In genomic region chr16:70406104-70406503, GRCh38 we compare ENCODE assay signal across 7 cellular contexts. TPM values are rescaled to one million over a fixed set of nuclear protein-coding genes. Genes with fewer than 3 reads are reported as not detected.
A peak's percentile ranks its signal among the peaks of the same experiment; 100 is the strongest.
DNase-seq lines count a peak whose midpoint lies in the region; ATAC-seq, FAIRE-seq and TF ChIP-seq lines count a peak whose summit lies in the region.
"Not testable (repeated sequence)": the region's sequence is repeated elsewhere in the genome, so short reads cannot be mapped to it uniquely, and the experiment has no call there.

No MANE protein-coding gene starts in this region.

- not testable (repeated sequence) for H3K9me3 ChIP-seq in BLaER1 treated with 17β-estradiol and CSF1 and Interleukin-3, amounts not matched to agents 10 nM and 100 nM (replicated peaks in 1 of 11); MM.1S (replicated peaks; ENCODE audit: insufficient read depth, low read length); T-helper 17 cell (ENCODE audit: control insufficient read depth, low read length, poor library complexity, severe bottlenecking)

- not testable (repeated sequence) for H2AFZ ChIP-seq in MM.1S (ENCODE audit: low read length)

- ATAC-seq in T-helper 17 cell: not testable (repeated sequence)

- H3K79me2 ChIP-seq in MM.1S (ENCODE audit: low read length): peaks cover 13% of the 10 kb centered on the region

- DNase-seq in GM18507 (ENCODE audit: extremely low spot score, insufficient read length, low read depth); T-helper 17 cell; nephron progenitor cell: not testable (repeated sequence)
- DNase-seq in MM.1S: peak; percentile 54

- H3K9me3 Mint-ChIP-seq in activated naive CD8-positive, alpha-beta T cell (ENCODE audit: low read depth); dendritic cell treated with granulocyte-macrophage colony-stimulating factor and Interleukin-4, amounts not matched to agents 40 ng/mL and 50 ng/mL, for 4 days; nephron progenitor cell: not testable (repeated sequence)

- H4K20me1 ChIP-seq in BLaER1 treated with 17β-estradiol and CSF1 and Interleukin-3, amounts not matched to agents 10 nM and 100 nM: peaks cover 34 to 97% (median 67%) of the 10 kb centered on the region in 11 experiments; a peak in 21 of 22 replicates
- not testable (repeated sequence) for H4K20me1 ChIP-seq in MM.1S (ENCODE audit: insufficient read depth, low read length)

- peak overlapping the region in 1 of 11 experiments; percentile 18; a peak in 1 of 22 replicates for H3K27ac ChIP-seq in BLaER1 treated with 17β-estradiol and CSF1 and Interleukin-3, amounts not matched to agents 10 nM and 100 nM
- H3K27ac ChIP-seq in MM.1S (ENCODE audit: low read length): not testable (repeated sequence)

- H3K4me1 ChIP-seq in BLaER1 treated with 17β-estradiol and CSF1 and Interleukin-3, amounts not matched to agents 10 nM and 100 nM: peaks cover 58 to 88% (median 81%) of the 10 kb centered on the region in 10 experiments
- peaks cover 35% of the 10 kb centered on the region for H3K4me1 ChIP-seq in MM.1S (ENCODE audit: low read length)

- FAIRE-seq in GM18507 (lab: Jason Lieb, UNC): peak; percentile 66

- H3F3A ChIP-seq in MM.1S (ENCODE audit: insufficient read depth, low read length): peaks cover 18% of the 10 kb centered on the region

- H3K4me3 ChIP-seq in BLaER1 treated with 17β-estradiol and CSF1 and Interleukin-3, amounts not matched to agents 10 nM and 100 nM; MM.1S (ENCODE audit: low read length): not testable (repeated sequence)

- H3K36me3 ChIP-seq in BLaER1 treated with 17β-estradiol and CSF1 and Interleukin-3, amounts not matched to agents 10 nM and 100 nM: peaks cover 1 to 33% (median 6%) of the 10 kb centered on the region in 11 experiments; a peak in 18 of 22 replicates
- H3K36me3 ChIP-seq in MM.1S (replicated peaks; ENCODE audit: insufficient read depth, low read length): not testable (repeated sequence)

- intact Hi-C loops in dendritic cell treated with granulocyte-macrophage colony-stimulating factor and Interleukin-4, amounts not matched to agents 40 ng/mL and 50 ng/mL, for 4 days (cut with micrococcal nuclease): not testable (repeated sequence)

- H3K4me1 Mint-ChIP-seq in T-helper 17 cell (peaks cover 30% of the 10 kb centered on the region), nephron progenitor cell (peaks cover 38% of the 10 kb centered on the region)
- peaks cover 70% of the 10 kb centered on the region for H3K4me1 Mint-ChIP-seq in activated naive CD8-positive, alpha-beta T cell (ENCODE audit: low read depth)
- H3K4me1 Mint-ChIP-seq in dendritic cell treated with granulocyte-macrophage colony-stimulating factor and Interleukin-4, amounts not matched to agents 40 ng/mL and 50 ng/mL, for 4 days (ENCODE audit: low read depth): peaks cover 66% of the 10 kb centered on the region

- not testable (repeated sequence) for H3K27me3 Mint-ChIP-seq in T-helper 17 cell; activated naive CD8-positive, alpha-beta T cell; dendritic cell treated with granulocyte-macrophage colony-stimulating factor and Interleukin-4, amounts not matched to agents 40 ng/mL and 50 ng/mL, for 4 days; nephron progenitor cell (ENCODE audit: low read depth, poor library complexity)

- H3K9me2 ChIP-seq in MM.1S (replicated peaks; ENCODE audit: insufficient read depth, low read length): not testable (repeated sequence)

- H3K4me2 ChIP-seq in BLaER1 treated with 17β-estradiol and CSF1 and Interleukin-3, amounts not matched to agents 10 nM and 100 nM: peak overlapping the region in 9 of 11 experiments; percentile 48 to 97 (median 81); a peak in 18 of 22 replicates
- H3K4me2 ChIP-seq in MM.1S (ENCODE audit: low read depth, low read length): peak overlapping the region; percentile 18; the same call in 1 of the 2 replicates

- H3K4me3 Mint-ChIP-seq in T-helper 17 cell; activated naive CD8-positive, alpha-beta T cell; dendritic cell treated with granulocyte-macrophage colony-stimulating factor and Interleukin-4, amounts not matched to agents 40 ng/mL and 50 ng/mL, for 4 days; nephron progenitor cell: not testable (repeated sequence)

- not testable (repeated sequence) for H3K9ac ChIP-seq in BLaER1 treated with 17β-estradiol and CSF1 and Interleukin-3, amounts not matched to agents 10 nM and 100 nM; MM.1S (ENCODE audit: low read length)

- TF ChIP-seq CTCF in MM.1S (IDR thresholded peaks at IDR 0.05; ENCODE audit: low read length); nephron progenitor cell (IDR thresholded peaks at IDR 0.05): not testable (repeated sequence)

- H3K27ac Mint-ChIP-seq in T-helper 17 cell: peak overlapping the region; percentile 21
- peak overlapping the region; percentile 28 for H3K27ac Mint-ChIP-seq in activated naive CD8-positive, alpha-beta T cell
- peak overlapping the region; percentile 73 for H3K27ac Mint-ChIP-seq in dendritic cell treated with granulocyte-macrophage colony-stimulating factor and Interleukin-4, amounts not matched to agents 40 ng/mL and 50 ng/mL, for 4 days
- peak overlapping the region; percentile 22 for H3K27ac Mint-ChIP-seq in nephron progenitor cell

- not testable (repeated sequence) for H3K36me3 Mint-ChIP-seq in T-helper 17 cell (ENCODE audit: low read depth); activated naive CD8-positive, alpha-beta T cell
- peaks cover 72% of the 10 kb centered on the region for H3K36me3 Mint-ChIP-seq in dendritic cell treated with granulocyte-macrophage colony-stimulating factor and Interleukin-4, amounts not matched to agents 40 ng/mL and 50 ng/mL, for 4 days (ENCODE audit: low read depth)
- H3K36me3 Mint-ChIP-seq in nephron progenitor cell (ENCODE audit: low read depth): peaks cover 48% of the 10 kb centered on the region

- H3K27me3 ChIP-seq in BLaER1 treated with 17β-estradiol and CSF1 and Interleukin-3, amounts not matched to agents 10 nM and 100 nM: peaks cover 0 to 82% (median 0%) of the 10 kb centered on the region in 11 experiments; a peak in 9 of 22 replicates
- not testable (repeated sequence) for H3K27me3 ChIP-seq in MM.1S (replicated peaks; ENCODE audit: insufficient read depth, low read length)

RNA-seq across cellular contexts. Expression of gene ST3GAL2, which starts 32.8 kb away (rescaled TPM):
- 10 to 100 TPM; 11.8 to 14.4 TPM for total RNA-seq in T-helper 17 cell

RNA-seq across cellular contexts. Expression of gene FCSK, which starts 48.3 kb away (rescaled TPM):
- total RNA-seq in T-helper 17 cell: 10 to 100 TPM; 27.1 to 27.7 TPM

RNA-seq across cellular contexts. Expression of gene DDX19A, which starts 59.4 kb away (rescaled TPM):
- 10 to 100 TPM; 49.3 to 51.8 TPM for total RNA-seq in T-helper 17 cell

Comparison
In these comparisons a context has a peak if more than half of its experiments do, and no peak if none do; other contexts are left out.
1. H3K27ac Mint-ChIP-seq: peak in every context shown above with its lines; median percentile 73 in dendritic cell treated with granulocyte-macrophage colony-stimulating factor and Interleukin-4, amounts not matched to agents 40 ng/mL and 50 ng/mL, for 4 days; 28 in activated naive CD8-positive, alpha-beta T cell; 22 in nephron progenitor cell; 21 in T-helper 17 cell.